ENCODE assay signal across 8 cellular contexts in genomic region chr9:71001780-71002386, GRCh38.
DNase-seq lines count a peak whose midpoint lies in the region; ATAC-seq, FAIRE-seq and TF ChIP-seq lines count a peak whose summit lies in the region.

No MANE protein-coding gene starts in this region.

- POLR2A ChIA-PET in endothelial cell of umbilical vein (lab: Charles Lee): no interaction called here

- H2AFZ ChIP-seq in endothelial cell of umbilical vein (ENCODE audit: low read depth, low read length): no peak overlapping the region

- no peak overlapping the region for H3K27ac ChIP-seq in endothelial cell of umbilical vein (ENCODE audit: insufficient read depth, low read depth, low read length)
- no peak overlapping the region for H3K27ac ChIP-seq in psoas muscle
- H3K27ac ChIP-seq in spleen: no peak overlapping the region

- WGBS in psoas muscle, 3 donors: 65 to 77% (median 66%) methylated on average over 5 of the region's 5 CpGs
- WGBS in spleen, 5 donors: 66 to 84% (median 76%) methylated on average over 5 of the region's 5 CpGs

- H3K9me1 ChIP-seq in endothelial cell of umbilical vein (replicated peaks; ENCODE audit: control insufficient read depth, extremely low read depth, insufficient read depth, low read length): no peaks in the 10 kb centered on the region

- H3K4me3 ChIP-seq in endothelial cell of umbilical vein (replicated peaks in 1 of 3; ENCODE audit: insufficient read depth in 1 of 3, low read depth in 1 of 3, low read length in 3 of 3) (no peak overlapping the region), psoas muscle (no peak overlapping the region), spleen (no peak overlapping the region)

- H4K20me1 ChIP-seq in endothelial cell of umbilical vein (replicated peaks; ENCODE audit: control insufficient read depth, extremely low read depth, insufficient read depth, low read length): no peaks in the 10 kb centered on the region

- dilution Hi-C loops in endothelial cell of umbilical vein (cut with MboI; ENCODE audit: extremely low pct_ligation_motif_present, low sequenced_read_pairs): no loop called here

- no peaks in the 10 kb centered on the region for H3K36me3 ChIP-seq in endothelial cell of umbilical vein (ENCODE audit: control insufficient read depth in 2 of 2, extremely low read depth in 1 of 2, insufficient read depth in 2 of 2, low read length in 2 of 2)
- H3K36me3 ChIP-seq in psoas muscle (ENCODE audit: insufficient read depth in 1 of 2, low read depth in 1 of 2): no peaks in the 10 kb centered on the region
- H3K36me3 ChIP-seq in spleen: no peaks in the 10 kb centered on the region

- BruUV-seq in endothelial cell of umbilical vein (replicated peaks; lab: Mats Ljungman, UMichigan): no TSS peak

- intact Hi-C loops in endothelial cell of umbilical vein (cut with micrococcal nuclease) (loop anchor here (1.0 to 5.0 kb wide), 4 partner anchors 77 to 362 kb away; no protein-coding TSS in a partner anchor), psoas muscle (cut with DNase I) (loop anchor here (5.0 to 10.0 kb wide), 2 partner anchors 357 to 360 kb away; no protein-coding TSS in a partner anchor), spleen (cut with DNase I; ENCODE audit: low total_unique reads) (no loop called here)

- TF ChIP-seq POLR2A in endothelial cell of umbilical vein (IDR thresholded peaks at IDR 0.05; ENCODE audit: low read depth, low read length) (no peak), spleen (IDR thresholded peaks at IDR 0.05) (no peak)

- H3K4me1 ChIP-seq in endothelial cell of umbilical vein (ENCODE audit: control insufficient read depth, extremely low read depth, insufficient read depth, low read length): no peaks in the 10 kb centered on the region
- no peaks in the 10 kb centered on the region for H3K4me1 ChIP-seq in psoas muscle
- no peaks in the 10 kb centered on the region for H3K4me1 ChIP-seq in spleen

- peak; percentile 12 for FAIRE-seq in endothelial cell of umbilical vein (lab: Jason Lieb, UNC)

- H3K9me3 ChIP-seq in endothelial cell of umbilical vein (replicated peaks; ENCODE audit: control insufficient read depth, insufficient read depth, low read length) (no peaks in the 10 kb centered on the region), psoas muscle (peaks cover 7% of the 10 kb centered on the region), spleen (peaks cover 6 to 30% (median 27%) of the 10 kb centered on the region in 8 donors)

- H3K9ac ChIP-seq in endothelial cell of umbilical vein (replicated peaks; ENCODE audit: extremely low read depth, insufficient read depth, low read length): no peak overlapping the region

- CTCF ChIA-PET in endothelial cell of umbilical vein (lab: Charles Lee): interaction anchor here (0.6 to 5.0 kb wide), 8 partner anchors 10 to 364 kb away, joined by 3 to 114 read pairs (median 6); no protein-coding TSS in a partner anchor

- H3K4me2 ChIP-seq in endothelial cell of umbilical vein (ENCODE audit: insufficient read depth, low read length): no peak overlapping the region

- no peaks in the 10 kb centered on the region for H3K79me2 ChIP-seq in endothelial cell of umbilical vein (ENCODE audit: control insufficient read depth, insufficient read depth, low read length)

- TF ChIP-seq CTCF in endothelial cell of umbilical vein (IDR thresholded peaks at IDR 0.05; ENCODE audit: extremely low read depth in 1 of 2, insufficient read depth in 1 of 2, low read depth in 1 of 2, low read length in 2 of 2) (peak; percentile 26 to 51), psoas muscle (IDR thresholded peaks at IDR 0.05) (peak; percentile 38), spleen (IDR thresholded peaks at IDR 0.05 in 8 of 11, conservative IDR thresholded peaks at IDR 0.05 in 3 of 11) (peak in 3 of 11 experiments; percentile 20 to 31 (median 23))

- peak; percentile 64 for ATAC-seq in GM21576 (IDR thresholded peaks at IDR 0.05; ENCODE audit: unreplicated experiment)
- ATAC-seq in psoas muscle: no peak

- DNase-seq in DMS53 treated with DMSO at 0.1 percent for 48 hours (lab: John Stamatoyannopoulos, UW; ENCODE audit: unreplicated experiment) (peak; percentile 59), NCI-H345 (lab: John Stamatoyannopoulos, UW) (peak; percentile 28), endothelial cell of umbilical vein (ENCODE audit: low read depth, low spot score) (peak; percentile 26), psoas muscle (no peak), KG1 (lab: John Stamatoyannopoulos, UW) (no peak), spleen (no peak), NCI-H1092 (lab: John Stamatoyannopoulos, UW) (no peak)

- H3K27me3 ChIP-seq in endothelial cell of umbilical vein (ENCODE audit: control insufficient read depth in 2 of 2, insufficient read depth in 2 of 2, low read length in 2 of 2): no peaks in the 10 kb centered on the region
- H3K27me3 ChIP-seq in psoas muscle (ENCODE audit: insufficient read depth in 3 of 3, low read length in 2 of 3): peaks cover 0 to 2% (median 0%) of the 10 kb centered on the region in 3 donors
- no peaks in the 10 kb centered on the region for H3K27me3 ChIP-seq in spleen (replicated peaks in 1 of 7)

TF ChIP-seq in endothelial cell of umbilical vein, 7 proteins besides CTCF, POLR2A, EP300 and RAD21:
- no peak for TF ChIP-seq POLR2AphosphoS5 (IDR thresholded peaks at IDR 0.05; ENCODE audit: insufficient read depth, low read depth, low read length)
- no peak for TF ChIP-seq MYC (IDR thresholded peaks at IDR 0.05; ENCODE audit: low read depth, low read length)
- no peak for TF ChIP-seq FOS (IDR thresholded peaks at IDR 0.05; ENCODE audit: borderline replicate concordance, insufficient read depth, low read length)
- no peak for TF ChIP-seq JUN (IDR thresholded peaks at IDR 0.05; ENCODE audit: borderline replicate concordance, insufficient read depth, insufficient read length, low read depth)
- no peak for TF ChIP-seq GATA2 (IDR thresholded peaks at IDR 0.05; ENCODE audit: insufficient read depth, insufficient read length, low read depth, low read length)
- TF ChIP-seq EZH2 (IDR thresholded peaks at IDR 0.05; ENCODE audit: borderline replicate concordance, low read depth, low read length, severe bottlenecking): no peak

Comparison
In these comparisons a context has a peak if more than half of its experiments do, and no peak if none do; other contexts are left out.
1. DNase-seq: peak in DMS53 treated with DMSO at 0.1 percent for 48 hours (single experiment), NCI-H345 (single experiment) and endothelial cell of umbilical vein (single experiment); none in psoas muscle (0 of 2), KG1 (single experiment), spleen (single experiment) and NCI-H1092 (single experiment).